Comparison of ENCODE assay signal across 1 cellular context in the genomic region with DNA sequence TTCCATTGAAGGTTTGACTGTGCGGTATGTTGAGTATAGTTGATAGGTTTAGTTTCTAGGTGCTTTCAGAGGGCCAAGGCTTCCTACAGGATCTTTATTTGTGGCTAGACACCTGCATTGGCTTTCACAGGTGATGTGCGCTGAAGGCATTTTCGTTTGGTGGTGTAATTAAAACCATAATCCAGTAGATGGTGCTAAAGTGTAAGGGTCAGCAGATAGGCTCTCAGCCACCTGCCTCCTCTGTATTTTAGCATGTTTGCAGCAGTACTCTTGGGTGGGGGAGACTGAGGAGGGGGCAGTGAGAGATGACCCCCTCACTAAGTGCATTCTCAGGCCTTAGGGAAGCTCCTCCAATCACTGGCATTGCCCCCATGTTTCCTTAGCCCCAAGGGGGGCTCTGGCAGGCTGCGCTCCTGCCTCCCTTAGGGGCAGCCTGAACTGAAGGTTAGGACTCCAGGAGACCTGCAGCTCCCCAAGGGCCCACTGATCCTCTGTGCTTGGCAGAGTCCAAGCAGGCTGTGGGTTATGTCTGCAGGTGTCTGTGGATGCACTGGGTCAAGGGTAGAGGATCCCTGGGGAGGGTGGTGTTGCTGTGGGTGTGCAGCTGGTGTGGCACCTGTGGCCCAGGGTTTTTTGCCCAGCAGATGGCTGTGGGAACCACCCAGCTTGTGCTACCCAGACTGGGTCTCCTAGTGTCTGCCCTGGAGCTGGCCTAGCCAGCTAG.
TF ChIP-seq lines count a peak whose summit lies in the region.

No MANE protein-coding gene starts in this region.

TF ChIP-seq in H1, 55 proteins besides CTCF, POLR2A, EP300 and RAD21:
- 0 out of 2 replicates have a peak, but pooled peaks have one; percentile 25 for TF ChIP-seq TCF12 (IDR thresholded peaks at IDR 0.05; ENCODE audit: low read depth, low read length)
- no peak for TF ChIP-seq SIRT6 (IDR thresholded peaks at IDR 0.05; ENCODE audit: low read length)
